ENCODE assay signal across 8 cellular contexts in the genomic region with DNA sequence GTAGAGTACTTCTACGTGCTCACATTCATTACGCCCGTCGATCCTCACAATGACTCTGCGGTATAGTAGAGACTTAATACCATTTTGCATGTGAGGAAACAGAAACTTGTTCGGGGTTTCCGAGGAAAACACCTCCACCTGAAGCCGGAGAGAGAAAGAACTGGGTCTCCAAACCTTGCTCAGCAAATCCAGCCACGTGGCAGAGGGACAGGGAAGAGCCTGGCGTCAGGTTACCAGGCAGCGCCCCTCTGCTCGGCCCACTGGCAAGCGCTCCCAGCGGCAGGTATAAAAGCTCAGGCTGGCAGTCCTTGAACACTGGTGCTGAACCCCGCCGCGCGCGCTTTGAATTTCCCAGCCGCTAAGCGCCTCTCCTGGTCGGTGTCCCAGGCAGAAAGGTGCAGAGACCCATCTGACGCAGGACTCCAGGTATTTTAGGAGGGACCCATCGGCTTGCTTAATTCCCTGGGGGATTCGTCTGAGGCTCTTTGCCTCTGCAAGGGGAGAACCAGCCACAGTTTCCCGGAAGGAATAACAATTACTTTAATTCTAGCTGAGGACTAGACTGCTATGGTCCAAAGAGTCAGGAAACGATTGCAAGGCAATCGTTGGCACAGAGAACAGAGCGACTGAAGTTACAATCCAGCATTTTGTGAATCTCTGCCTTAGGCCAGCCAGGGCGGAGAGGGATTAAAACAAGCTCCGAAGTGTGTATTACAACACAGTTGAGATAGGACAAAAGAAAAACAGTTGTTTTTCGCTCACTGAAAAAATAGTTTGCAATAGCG. TPM values are rescaled to one million over a fixed set of nuclear protein-coding genes. Genes with fewer than 3 reads are reported as not detected.
DNase-seq lines count a peak whose midpoint lies in the region; ATAC-seq, FAIRE-seq and TF ChIP-seq lines count a peak whose summit lies in the region.

A gene with protein sequence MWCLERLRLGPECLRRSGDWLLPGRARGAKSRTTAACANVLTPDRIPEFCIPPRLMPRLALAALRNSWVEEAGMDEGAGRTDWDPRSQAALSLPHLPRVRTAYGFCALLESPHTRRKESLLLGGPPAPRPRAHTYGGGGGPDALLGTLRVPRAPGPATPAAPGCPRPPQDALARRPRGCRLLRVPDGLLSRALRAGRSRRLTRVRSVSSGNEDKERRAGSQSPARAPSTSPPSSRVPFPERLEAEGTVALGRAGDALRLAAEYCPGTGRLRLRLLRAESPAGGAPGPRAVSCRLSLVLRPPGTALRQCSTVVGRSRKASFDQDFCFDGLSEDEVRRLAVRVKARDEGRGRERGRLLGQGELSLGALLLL (plus strand): TSS at position 315 of the 785 bp plus-strand sequence. CDS start 637 bp downstream, outside the sequence.

- CTCF ChIA-PET in activated CD4-positive, alpha-beta T cell treated with anti-CD3 and anti-CD28 coated beads for 36 hours (lab: Charles Lee): interaction anchor here (1.0 to 1.6 kb wide), 7 partner anchors 14 to 98 kb away, joined by 3 to 6 read pairs (median 3); a partner anchor contains a TSS

- peaks cover 19% of the 10 kb centered on the region for H3K27me3 Mint-ChIP-seq in activated CD4-positive, alpha-beta T cell treated with anti-CD3 and anti-CD28 coated beads for 36 hours

- POLR2A ChIA-PET in activated CD4-positive, alpha-beta T cell treated with anti-CD3 and anti-CD28 coated beads for 36 hours (lab: Charles Lee): interaction anchor here (0.6 kb wide), 1 partner anchor 43 kb away, joined by 5 read pairs; no protein-coding TSS in a partner anchor

- peak; percentile 44 for TF ChIP-seq CTCF in choroid plexus epithelial cell (conservative IDR thresholded peaks at IDR 0.05; ENCODE audit: low read depth, low read length)
- no peak for TF ChIP-seq CTCF in left lung (IDR thresholded peaks at IDR 0.05)

- H3K27me3 ChIP-seq in left lung: peaks cover 0 to 46% of the 10 kb centered on the region in 2 donors

- H3K4me3 ChIP-seq in choroid plexus epithelial cell (ENCODE audit: low read depth, low read length) (peak within 1 kb of the TSS; percentile 33), left lung (peak within 1 kb of the TSS; percentile 27 to 57)

- peak within 1 kb of the TSS; percentile 77 for H3K4me3 Mint-ChIP-seq in activated CD4-positive, alpha-beta T cell treated with anti-CD3 and anti-CD28 coated beads for 36 hours

- no peaks in the 10 kb centered on the region for H3K36me3 ChIP-seq in left lung

- peak within 1 kb of the TSS in 1 of 2 donors; percentile 33 for H3K27ac ChIP-seq in left lung

- peak; percentile 73 for ATAC-seq in activated CD4-positive, alpha-beta T cell treated with anti-CD3 and anti-CD28 coated beads for 36 hours
- ATAC-seq in left lung: peak; percentile 80

- intact Hi-C loops in activated CD4-positive, alpha-beta T cell treated with anti-CD3 and anti-CD28 coated beads for 36 hours (cut with DNase I, micrococcal nuclease): loop anchor here (2.0 to 10.0 kb wide), 4 partner anchors 50 to 185 kb away; a partner anchor contains a TSS
- intact Hi-C loops in left lung (cut with DNase I): no loop called here

- no peak for DNase-seq in GM18507 (ENCODE audit: extremely low spot score, insufficient read length, low read depth)
- DNase-seq in NCI-H2029 (lab: John Stamatoyannopoulos, UW): peak; percentile 76
- DNase-seq in activated CD4-positive, alpha-beta T cell treated with anti-CD3 and anti-CD28 coated beads for 36 hours: peak; percentile 82
- peak; percentile 54 for DNase-seq in choroid plexus epithelial cell (ENCODE audit: low read depth)
- peak; percentile 84 to 91 for DNase-seq in left lung
- DNase-seq in stimulated activated CD4-positive, alpha-beta T cell treated with anti-CD3 and anti-CD28 coated beads, Interleukin-1b, Interleukin-23, amount 100 ng/mL, for 48 hours: peak; percentile 59
- DNase-seq in foreskin melanocyte: no peak
- DNase-seq in DMS114 treated with DMSO at 0.1 percent for 48 hours (lab: John Stamatoyannopoulos, UW; ENCODE audit: unreplicated experiment): no peak

- FAIRE-seq in GM18507 (lab: Jason Lieb, UNC): peak; percentile 60

- H3K9me3 ChIP-seq in left lung: no peaks in the 10 kb centered on the region

- peaks cover 11 to 31% of the 10 kb centered on the region in 2 donors for H3K4me1 ChIP-seq in left lung

- H3K27ac Mint-ChIP-seq in activated CD4-positive, alpha-beta T cell treated with anti-CD3 and anti-CD28 coated beads for 36 hours: peak within 1 kb of the TSS; percentile 52

- H3K9me3 Mint-ChIP-seq in activated CD4-positive, alpha-beta T cell treated with anti-CD3 and anti-CD28 coated beads for 36 hours (ENCODE audit: low read depth): no peaks in the 10 kb centered on the region

- no peaks in the 10 kb centered on the region for H3K36me3 Mint-ChIP-seq in activated CD4-positive, alpha-beta T cell treated with anti-CD3 and anti-CD28 coated beads for 36 hours (ENCODE audit: low read depth)

- peaks cover 32% of the 10 kb centered on the region for H3K4me1 Mint-ChIP-seq in activated CD4-positive, alpha-beta T cell treated with anti-CD3 and anti-CD28 coated beads for 36 hours

RNA-seq across cellular contexts. Expression of the gene that starts here (rescaled TPM):
- under 1 TPM; 0.61 to 0.73 TPM for total RNA-seq in activated CD4-positive, alpha-beta T cell treated with anti-CD3 and anti-CD28 coated beads for 36 hours
- total RNA-seq in left lung: under 1 TPM; 0.44 to 0.79 TPM

Comparison
In these comparisons a context has a peak if more than half of its experiments do, and no peak if none do; other contexts are left out.
1. Peak in DNase-seq and ATAC-seq in activated CD4-positive, alpha-beta T cell treated with anti-CD3 and anti-CD28 coated beads for 36 hours; RNA of the gene not detected or under 1 TPM.
2. Peak in DNase-seq, ATAC-seq and H3K4me3 ChIP-seq in left lung; RNA of the gene not detected or under 1 TPM.
3. DNase-seq: peak in NCI-H2029 (single experiment), choroid plexus epithelial cell (single experiment) and stimulated activated CD4-positive, alpha-beta T cell treated with anti-CD3 and anti-CD28 coated beads, Interleukin-1b, Interleukin-23, amount 100 ng/mL, for 48 hours (single experiment); none in GM18507 (single experiment), foreskin melanocyte (single experiment) and DMS114 treated with DMSO at 0.1 percent for 48 hours (single experiment).
4. intact Hi-C loops: an anchor here in activated CD4-positive, alpha-beta T cell treated with anti-CD3 and anti-CD28 coated beads for 36 hours (2.0 to 10.0 kb wide); none called in left lung.